1 cellular context compared by ENCODE assay signal in genomic region chr12:68846811-68847210, GRCh38.
TF ChIP-seq lines count a peak whose summit lies in the region.

No MANE protein-coding gene starts in this region.

TF ChIP-seq in HCT116, 20 proteins besides CTCF, POLR2A, EP300 and RAD21:
- TF ChIP-seq ATF3 (IDR thresholded peaks at IDR 0.05) (no peak), SIN3A (IDR thresholded peaks at IDR 0.05; ENCODE audit: low read depth) (no peak), CEBPB (IDR thresholded peaks at IDR 0.05; ENCODE audit: low read depth) (no peak), TCF7L2 (IDR thresholded peaks at IDR 0.05; ENCODE audit: borderline replicate concordance, extremely low read depth, insufficient read depth, insufficient read length) (no peak), EZH2 (IDR thresholded peaks at IDR 0.05) (no peak), POLR2AphosphoS5 (IDR thresholded peaks at IDR 0.05; ENCODE audit: low read depth, low read length) (peak; percentile 14; the same call in 1 of the 2 replicates), ZNF274 (IDR thresholded peaks at IDR 0.05; ENCODE audit: low read depth, low read length) (no peak)
